Comparison of ENCODE assay signal across 18 cellular contexts in the genomic region with DNA sequence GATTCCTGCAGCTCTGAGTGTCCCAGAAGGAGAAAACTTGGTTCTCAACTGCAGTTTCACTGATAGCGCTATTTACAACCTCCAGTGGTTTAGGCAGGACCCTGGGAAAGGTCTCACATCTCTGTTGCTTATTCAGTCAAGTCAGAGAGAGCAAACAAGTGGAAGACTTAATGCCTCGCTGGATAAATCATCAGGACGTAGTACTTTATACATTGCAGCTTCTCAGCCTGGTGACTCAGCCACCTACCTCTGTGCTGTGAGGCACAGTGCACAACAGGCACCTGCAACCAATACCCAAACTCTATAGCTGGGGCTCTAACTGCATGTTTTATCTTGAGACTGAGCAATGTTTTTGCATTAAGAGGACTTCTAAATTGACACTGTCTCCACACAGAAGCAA.
DNase-seq lines count a peak whose midpoint lies in the region; ATAC-seq lines count a peak whose summit lies in the region.
"Had no signal": no experiment of that assay in that cellular context is flagged by ENCODE, and none has a peak within 500 bp of the region (broad histone marks: within the 10 kb centered on the region; RNA-seq: fewer than 3 reads in every experiment).

No MANE protein-coding gene starts in this region.

- H3K27ac Mint-ChIP-seq in T-cell, result peak overlapping the region; percentile 93 to 94
- peak overlapping the region; percentile 92 for H3K27ac Mint-ChIP-seq in activated naive CD8-positive, alpha-beta T cell
- H3K27ac Mint-ChIP-seq in natural killer cell treated with Interleukin-12 subunit alpha and Interleukin-12 subunit beta and Interleukin-15 and Interleukin-18, amount 100 ng/mL, for 72 hours, result no peak overlapping the region
- H3K27ac Mint-ChIP-seq: H9; stimulated activated naive B cell treated with anti-CD40 and anti-IgM and Interleukin-4, amounts not matched to agents 10 μg/mL and 1 μg/mL and 100 μg/mL, for 72 hours had no signal

- H3K36me3 Mint-ChIP-seq in T-cell, result peaks cover 3% of the 10 kb centered on the region
- no peaks in the 10 kb centered on the region for H3K36me3 Mint-ChIP-seq in activated naive CD8-positive, alpha-beta T cell
- H3K36me3 Mint-ChIP-seq in natural killer cell treated with Interleukin-12 subunit alpha and Interleukin-12 subunit beta and Interleukin-15 and Interleukin-18, amount 100 ng/mL, for 72 hours, result no peaks in the 10 kb centered on the region
- H3K36me3 Mint-ChIP-seq: stimulated activated naive B cell treated with anti-CD40 and anti-IgM and Interleukin-4, amounts not matched to agents 10 μg/mL and 1 μg/mL and 100 μg/mL, for 72 hours had no signal

- no peaks in the 10 kb centered on the region for H3K36me3 ChIP-seq in rectal smooth muscle tissue (ENCODE audit: control insufficient read depth, insufficient read depth, low read length)
- H3K36me3 ChIP-seq: BLaER1 treated with 17β-estradiol and CSF1 and Interleukin-3, amounts not matched to agents 10 nM and 100 nM; gastroesophageal sphincter; neutrophil had no signal

- H3K9me3 Mint-ChIP-seq in T-cell, result no peaks in the 10 kb centered on the region
- no peaks in the 10 kb centered on the region for H3K9me3 Mint-ChIP-seq in activated naive CD8-positive, alpha-beta T cell (ENCODE audit: low read depth)
- no peaks in the 10 kb centered on the region for H3K9me3 Mint-ChIP-seq in natural killer cell treated with Interleukin-12 subunit alpha and Interleukin-12 subunit beta and Interleukin-15 and Interleukin-18, amount 100 ng/mL, for 72 hours
- H3K9me3 Mint-ChIP-seq: H9 had no signal

- peak overlapping the region; percentile 33 for H3K27ac ChIP-seq in rectal smooth muscle tissue (ENCODE audit: low read depth, low read length)
- H3K27ac ChIP-seq: 22Rv1; BLaER1 treated with 17β-estradiol and CSF1 and Interleukin-3, amounts not matched to agents 10 nM and 100 nM; gastroesophageal sphincter; neutrophil had no signal

- H3K9ac ChIP-seq in rectal smooth muscle tissue (ENCODE audit: low read length), result no peak overlapping the region
- H3K9ac ChIP-seq: BLaER1 treated with 17β-estradiol and CSF1 and Interleukin-3, amounts not matched to agents 10 nM and 100 nM had no signal

- H3K27me3 ChIP-seq in rectal smooth muscle tissue (ENCODE audit: control insufficient read depth, insufficient read depth, low read length), result no peaks in the 10 kb centered on the region
- H3K27me3 ChIP-seq: gastroesophageal sphincter, neutrophil had no signal

- CTCF ChIA-PET in T-cell (lab: Charles Lee), result interaction anchor here in 1 of 2 donors (1.0 kb wide), 1 partner anchor 18 kb away, joined by 5 read pairs; no protein-coding TSS in a partner anchor

- peak overlapping the region; percentile 69 to 77 (median 75) for H3K4me3 Mint-ChIP-seq in T-cell
- H3K4me3 Mint-ChIP-seq in activated naive CD8-positive, alpha-beta T cell, result peak overlapping the region; percentile 79
- no peak overlapping the region for H3K4me3 Mint-ChIP-seq in natural killer cell treated with Interleukin-12 subunit alpha and Interleukin-12 subunit beta and Interleukin-15 and Interleukin-18, amount 100 ng/mL, for 72 hours
- H3K4me3 Mint-ChIP-seq: H9; stimulated activated naive B cell treated with anti-CD40 and anti-IgM and Interleukin-4, amounts not matched to agents 10 μg/mL and 1 μg/mL and 100 μg/mL, for 72 hours had no signal

- POLR2A ChIA-PET in T-cell (lab: Charles Lee), result no interaction called here

- peaks cover 25 to 39% (median 33%) of the 10 kb centered on the region in 3 donors for H3K4me1 Mint-ChIP-seq in T-cell
- peaks cover 48% of the 10 kb centered on the region for H3K4me1 Mint-ChIP-seq in activated naive CD8-positive, alpha-beta T cell (ENCODE audit: low read depth)
- peaks cover 5% of the 10 kb centered on the region in 2 donors for H3K4me1 Mint-ChIP-seq in natural killer cell treated with Interleukin-12 subunit alpha and Interleukin-12 subunit beta and Interleukin-15 and Interleukin-18, amount 100 ng/mL, for 72 hours (ENCODE audit: low read depth in 2 of 2)
- H3K4me1 Mint-ChIP-seq: stimulated activated naive B cell treated with anti-CD40 and anti-IgM and Interleukin-4, amounts not matched to agents 10 μg/mL and 1 μg/mL and 100 μg/mL, for 72 hours had no signal

- peaks cover 0 to 2% of the 10 kb centered on the region in 2 donors for H3K27me3 Mint-ChIP-seq in T-cell
- H3K27me3 Mint-ChIP-seq in activated naive CD8-positive, alpha-beta T cell, result no peaks in the 10 kb centered on the region
- H3K27me3 Mint-ChIP-seq in natural killer cell treated with Interleukin-12 subunit alpha and Interleukin-12 subunit beta and Interleukin-15 and Interleukin-18, amount 100 ng/mL, for 72 hours, result peaks cover 0 to 6% of the 10 kb centered on the region in 2 donors

- H3K4me3 ChIP-seq in rectal smooth muscle tissue (ENCODE audit: low read length), result no peak overlapping the region
- H3K4me3 ChIP-seq: BLaER1 treated with 17β-estradiol and CSF1 and Interleukin-3, amounts not matched to agents 10 nM and 100 nM; gastroesophageal sphincter had no signal

- DNase-seq in DMS53 (lab: John Stamatoyannopoulos, UW) (peak; percentile 31), DMS53 treated with DMSO at 0.1 percent for 48 hours (lab: John Stamatoyannopoulos, UW; ENCODE audit: unreplicated experiment) (no peak), T-cell (peak in 7 of 34 experiments; percentile 1 to 31 (median 18)), NCI-H1436 (lab: John Stamatoyannopoulos, UW) (no peak), amniotic stem cell (lab: John Stamatoyannopoulos, UW) (no peak)
- no peak for DNase-seq in natural killer cell treated with Interleukin-12 subunit alpha and Interleukin-12 subunit beta and Interleukin-15 and Interleukin-18, amount 100 ng/mL, for 72 hours (ENCODE audit: low spot score)
- DNase-seq: EL; H9; islet precursor cell; NCI-H774; RPMI8226; stimulated activated naive B cell treated with anti-CD40 and anti-IgM and Interleukin-4, amounts not matched to agents 10 μg/mL and 1 μg/mL and 100 μg/mL, for 72 hours had no signal

- H3K4me1 ChIP-seq in rectal smooth muscle tissue (ENCODE audit: control insufficient read depth, insufficient read depth, low read length), result peaks cover 4% of the 10 kb centered on the region
- H3K4me1 ChIP-seq: BLaER1 treated with 17β-estradiol and CSF1 and Interleukin-3, amounts not matched to agents 10 nM and 100 nM; gastroesophageal sphincter had no signal

- ATAC-seq in T-cell (replicated peaks in 1 of 4), result peak; percentile 81 to 93 (median 90)
- no peak for ATAC-seq in natural killer cell treated with Interleukin-12 subunit alpha and Interleukin-12 subunit beta and Interleukin-15 and Interleukin-18, amount 100 ng/mL, for 72 hours
- ATAC-seq: gastroesophageal sphincter; stimulated activated naive B cell treated with anti-CD40 and anti-IgM and Interleukin-4, amounts not matched to agents 10 μg/mL and 1 μg/mL and 100 μg/mL, for 72 hours had no signal

Comparison
In these comparisons a context has a peak if more than half of its experiments do, and no peak if none do; other contexts are left out.
1. ATAC-seq: peak in T-cell (4 of 4); none in natural killer cell treated with Interleukin-12 subunit alpha and Interleukin-12 subunit beta and Interleukin-15 and Interleukin-18, amount 100 ng/mL, for 72 hours (0 of 2).
2. H3K27ac Mint-ChIP-seq: peak in T-cell (2 of 2) and activated naive CD8-positive, alpha-beta T cell (single experiment); none in natural killer cell treated with Interleukin-12 subunit alpha and Interleukin-12 subunit beta and Interleukin-15 and Interleukin-18, amount 100 ng/mL, for 72 hours (0 of 2).